Comparison of ENCODE assay signal across 3 cellular contexts in the genomic region with DNA sequence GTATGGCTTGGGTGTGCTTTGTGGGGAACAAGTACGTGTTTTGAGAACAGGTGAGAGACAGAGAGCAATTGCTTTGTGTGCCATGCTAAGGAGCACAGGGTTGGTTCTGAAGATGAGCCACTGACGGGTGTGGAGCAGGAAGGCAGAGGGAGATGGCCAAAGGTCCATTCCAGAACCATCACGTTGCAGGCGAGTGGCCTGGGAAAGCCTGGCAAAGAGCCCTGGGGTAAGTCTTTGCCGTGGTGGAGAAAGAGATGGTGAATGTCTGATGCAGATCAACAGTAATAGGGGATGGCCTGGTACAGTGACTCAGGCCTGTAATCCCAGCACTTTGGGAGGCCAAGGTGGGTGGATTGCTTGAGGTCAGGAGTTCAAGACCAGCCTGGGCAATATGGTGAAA.
"Had no signal": no experiment of that assay in that cellular context is flagged by ENCODE, and none has a peak within 500 bp of the region (broad histone marks: within the 10 kb centered on the region; RNA-seq: fewer than 3 reads in every experiment).

No MANE protein-coding gene starts in this region.

- DNase-seq: GDM1, GF-D8 had no signal

- H3K4me3 ChIP-seq: GM12878 had no signal

- ATAC-seq: GM12878 had no signal
